Comparison of ENCODE assay signal across 8 cellular contexts in genomic region chr5:178279723-178280438, GRCh38. TPM values are rescaled to one million over a fixed set of nuclear protein-coding genes. Genes with fewer than 3 reads are reported as not detected.
DNase-seq lines count a peak whose midpoint lies in the region; ATAC-seq and TF ChIP-seq lines count a peak whose summit lies in the region.

No MANE protein-coding gene starts in this region.

- ATAC-seq in HG03097 (IDR thresholded peaks at IDR 0.05; ENCODE audit: low FRiP score, unreplicated experiment) (peak; percentile 54), HG03571 (IDR thresholded peaks at IDR 0.05; ENCODE audit: unreplicated experiment) (no peak)
- ATAC-seq in activated T-cell treated with anti-CD3 and anti-CD28 coated beads, Interleukin-2, amount 50 U/mL, for 72 hours (replicated peaks in 1 of 2): peak; percentile 73 to 77

- peaks cover 10% of the 10 kb centered on the region for H3K27me3 Mint-ChIP-seq in activated T-cell treated with anti-CD3 and anti-CD28 coated beads, Interleukin-2, amount 50 U/mL, for 72 hours (ENCODE audit: low read depth)
- H3K27me3 Mint-ChIP-seq in neural crest cell (ENCODE audit: low read depth): peaks cover 7% of the 10 kb centered on the region

- peak; percentile 74 for DNase-seq in EL
- DNase-seq in activated T-cell treated with anti-CD3 and anti-CD28 coated beads, Interleukin-2, amount 50 U/mL, for 72 hours: peak; percentile 76 to 77
- peak; percentile 68 for DNase-seq in fibroblast of villous mesenchyme (ENCODE audit: low read depth)
- DNase-seq in neural crest cell (ENCODE audit: low read depth, low spot score): peak; percentile 98
- peak; percentile 37 for DNase-seq in stromal cell of bone marrow (ENCODE audit: low read depth)

- peaks cover 0 to 9% of the 10 kb centered on the region in 2 donors for H3K36me3 Mint-ChIP-seq in activated T-cell treated with anti-CD3 and anti-CD28 coated beads, Interleukin-2, amount 50 U/mL, for 72 hours (ENCODE audit: insufficient read depth in 2 of 2)
- H3K36me3 Mint-ChIP-seq in neural crest cell (ENCODE audit: low read depth): peaks cover 10% of the 10 kb centered on the region

- TF ChIP-seq CTCF in fibroblast of villous mesenchyme (IDR thresholded peaks at IDR 0.05; ENCODE audit: insufficient read depth, low read depth, low read length) (peak; percentile 87), neural crest cell (conservative IDR thresholded peaks at IDR 0.05) (peak; percentile 98)

- no peak overlapping the region for H3K27ac Mint-ChIP-seq in activated T-cell treated with anti-CD3 and anti-CD28 coated beads, Interleukin-2, amount 50 U/mL, for 72 hours
- peak overlapping the region; percentile 93 for H3K27ac Mint-ChIP-seq in neural crest cell (ENCODE audit: unreplicated experiment)

- H3K4me1 Mint-ChIP-seq in activated T-cell treated with anti-CD3 and anti-CD28 coated beads, Interleukin-2, amount 50 U/mL, for 72 hours (ENCODE audit: low read depth): peaks cover 5% of the 10 kb centered on the region
- peaks cover 22% of the 10 kb centered on the region for H3K4me1 Mint-ChIP-seq in neural crest cell

- H3K4me3 ChIP-seq in fibroblast of villous mesenchyme (ENCODE audit: low read depth, low read length): no peak overlapping the region

- peaks cover 7 to 11% of the 10 kb centered on the region in 2 donors for H3K9me3 Mint-ChIP-seq in activated T-cell treated with anti-CD3 and anti-CD28 coated beads, Interleukin-2, amount 50 U/mL, for 72 hours
- H3K9me3 Mint-ChIP-seq in neural crest cell: peaks cover 13% of the 10 kb centered on the region

- H3K4me3 Mint-ChIP-seq in activated T-cell treated with anti-CD3 and anti-CD28 coated beads, Interleukin-2, amount 50 U/mL, for 72 hours: no peak overlapping the region
- peak overlapping the region; percentile 56 for H3K4me3 Mint-ChIP-seq in neural crest cell

TF ChIP-seq in PFSK-1, 5 proteins besides CTCF, POLR2A, EP300 and RAD21:
- TF ChIP-seq FOXP2 (optimal IDR thresholded peaks at IDR 0.05; ENCODE audit: borderline replicate concordance, extremely low read depth, extremely low read length, insufficient read depth) (peak; percentile 71), TAF1 (IDR thresholded peaks at IDR 0.05; ENCODE audit: borderline replicate concordance, insufficient read depth, low read length) (no peak)

RNA-seq across cellular contexts. Expression of gene PHYKPL, which starts 47.3 kb away (rescaled TPM):
- 75.6 TPM for polyA plus RNA-seq in PFSK-1 (2012; ENCODE audit: insufficient read length, low read depth)
- 10 to 100 TPM; 81.7 to 89.7 TPM for total RNA-seq in activated T-cell treated with anti-CD3 and anti-CD28 coated beads, Interleukin-2, amount 50 U/mL, for 72 hours
- 31.5 and 32.2 TPM in 2 replicates for total RNA-seq in fibroblast of villous mesenchyme
- 53.9 and 55.7 TPM in 2 replicates for total RNA-seq in neural crest cell

Comparison
In these comparisons a context has a peak if more than half of its experiments do, and no peak if none do; other contexts are left out.
1. DNase-seq: peak in every context shown above with its lines; median percentile 98 in neural crest cell; 76 in activated T-cell treated with anti-CD3 and anti-CD28 coated beads, Interleukin-2, amount 50 U/mL, for 72 hours; 74 in EL; 68 in fibroblast of villous mesenchyme; 37 in stromal cell of bone marrow.